22 cellular contexts compared by ENCODE assay signal in the genomic region with DNA sequence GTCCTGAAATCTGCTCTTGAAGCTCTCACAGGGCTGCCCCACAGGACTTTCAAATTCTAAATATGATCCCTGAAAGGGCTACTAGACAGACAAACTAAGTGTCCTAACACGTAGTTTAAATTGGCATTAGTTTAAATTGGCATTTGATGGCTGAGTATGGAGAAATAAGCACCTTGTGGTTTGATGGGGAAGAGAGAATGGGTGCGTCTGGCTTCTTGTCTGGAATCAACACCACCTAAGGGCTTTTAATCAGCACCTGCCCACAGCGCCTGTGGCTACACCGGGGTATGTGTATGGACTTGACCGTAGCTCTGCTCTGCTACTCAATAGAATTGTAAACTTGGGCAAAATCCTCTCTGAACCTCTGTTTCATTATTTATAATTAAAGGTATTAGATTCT. TPM values are rescaled to one million over a fixed set of nuclear protein-coding genes. Genes with fewer than 3 reads are reported as not detected.
DNase-seq lines count a peak whose midpoint lies in the region; ATAC-seq and TF ChIP-seq lines count a peak whose summit lies in the region.
"Had no signal": no experiment of that assay in that cellular context is flagged by ENCODE, and none has a peak within 500 bp of the region (broad histone marks: within the 10 kb centered on the region; RNA-seq: fewer than 3 reads in every experiment).

No MANE protein-coding gene starts in this region.

- no peaks in the 10 kb centered on the region for H3K9me2 ChIP-seq in PC-9 (ENCODE audit: insufficient read depth)

- no peak overlapping the region for H3K4me3 ChIP-seq in BLaER1 treated with 17β-estradiol and CSF1 and Interleukin-3, amounts not matched to agents 10 nM and 100 nM
- no peak overlapping the region for H3K4me3 ChIP-seq in PC-9
- H3K4me3 ChIP-seq in breast epithelium, result no peak overlapping the region
- no peak overlapping the region for H3K4me3 ChIP-seq in HAP-1
- H3K4me3 ChIP-seq: GM12878, SK-N-MC had no signal

- ATAC-seq in GM19467 (IDR thresholded peaks at IDR 0.05; ENCODE audit: unreplicated experiment), result no peak
- ATAC-seq: Right ventricle myocardium inferior had no signal

- peak overlapping the region; percentile 13 for H3K27ac Mint-ChIP-seq in glutamatergic neuron (ENCODE audit: unreplicated experiment)
- H3K27ac Mint-ChIP-seq in activated naive CD8-positive, alpha-beta T cell treated with anti-CD3 and anti-CD28 coated beads for 36 hours, result no peak overlapping the region
- H3K27ac Mint-ChIP-seq: CD8-positive, alpha-beta memory T cell had no signal

- H3K27ac ChIP-seq in BLaER1 treated with 17β-estradiol and CSF1 and Interleukin-3, amounts not matched to agents 10 nM and 100 nM, result peak overlapping the region in 10 of 11 experiments; percentile 12 to 92 (median 80); a peak in 18 of 22 replicates
- H3K27ac ChIP-seq in PC-9 (peak overlapping the region; percentile 41; the same call in 1 of the 2 replicates), breast epithelium (peak overlapping the region; percentile 4 to 65)
- H3K27ac ChIP-seq: SK-N-MC had no signal

- H2AFZ ChIP-seq in PC-9, result no peak overlapping the region

- no peaks in the 10 kb centered on the region for H3K27me3 Mint-ChIP-seq in glutamatergic neuron (ENCODE audit: unreplicated experiment)
- peaks cover 11% of the 10 kb centered on the region for H3K27me3 Mint-ChIP-seq in activated naive CD8-positive, alpha-beta T cell treated with anti-CD3 and anti-CD28 coated beads for 36 hours

- H3F3A ChIP-seq in PC-9 (ENCODE audit: insufficient read depth, low read depth), result peaks cover 25% of the 10 kb centered on the region

- intact Hi-C loops in PC-9 (cut with micrococcal nuclease; ENCODE audit: unreplicated experiment) (loop anchor here (10.0 kb wide), 3 partner anchors 233 to 293 kb away; no protein-coding TSS in a partner anchor), breast epithelium (cut with DNase I; ENCODE audit: low total_unique reads) (no loop called here)

- no peaks in the 10 kb centered on the region for H3K79me2 ChIP-seq in PC-9 (ENCODE audit: low read depth)

- POLR2A ChIA-PET in PC-9 (lab: Charles Lee; ENCODE audit: unreplicated experiment), result no interaction called here

- no peaks in the 10 kb centered on the region for H3K27me3 ChIP-seq in BLaER1 treated with 17β-estradiol and CSF1 and Interleukin-3, amounts not matched to agents 10 nM and 100 nM
- H3K27me3 ChIP-seq in PC-9 (ENCODE audit: insufficient read depth, low read depth) (no peaks in the 10 kb centered on the region), breast epithelium (no peaks in the 10 kb centered on the region), HAP-1 (ENCODE audit: low read depth) (no peaks in the 10 kb centered on the region)

- peaks cover 0 to 4% (median 0%) of the 10 kb centered on the region in 11 experiments; a peak in 4 of 22 replicates for H3K9me3 ChIP-seq in BLaER1 treated with 17β-estradiol and CSF1 and Interleukin-3, amounts not matched to agents 10 nM and 100 nM (replicated peaks in 1 of 11)
- H3K9me3 ChIP-seq in PC-9 (ENCODE audit: insufficient read depth, low read depth) (no peaks in the 10 kb centered on the region), breast epithelium (no peaks in the 10 kb centered on the region), HAP-1 (no peaks in the 10 kb centered on the region)

- in situ Hi-C loops in HAP-1 (cut with MboI; ENCODE audit: low sequenced_read_pairs), result no loop called here

- CTCF ChIA-PET in PC-9 (lab: Charles Lee), result no interaction called here

- TF ChIP-seq CTCF in PC-9 (conservative IDR thresholded peaks at IDR 0.05) (no peak), breast epithelium (IDR thresholded peaks at IDR 0.05) (no peak), glutamatergic neuron (IDR thresholded peaks at IDR 0.05; ENCODE audit: partially characterized antibody, unreplicated experiment) (no peak)

- no peaks in the 10 kb centered on the region for H3K36me3 ChIP-seq in BLaER1 treated with 17β-estradiol and CSF1 and Interleukin-3, amounts not matched to agents 10 nM and 100 nM
- H3K36me3 ChIP-seq in PC-9 (ENCODE audit: low read depth) (no peaks in the 10 kb centered on the region), breast epithelium (no peaks in the 10 kb centered on the region), HAP-1 (replicated peaks) (no peaks in the 10 kb centered on the region)

- DNase-seq in PC-9 (no peak), breast epithelium (ENCODE audit: low spot score in 2 of 2) (no peak), glutamatergic neuron (no peak), HAP-1 (ENCODE audit: low spot score in 2 of 2) (no peak), hepatic stellate cell (ENCODE audit: low spot score) (no peak)
- DNase-seq in activated naive CD8-positive, alpha-beta T cell treated with anti-CD3 and anti-CD28 coated beads for 36 hours, result no peak
- DNase-seq: CD8-positive, alpha-beta memory T cell; DND-41; GDM1; IMR-90; NCI-H187 treated with DMSO at 0.1 percent for 48 hours; NCI-H2171; NCI-H446 treated with DMSO at 0.1 percent for 48 hours; NCI-H774 had no signal

- no TSS peak for BruUV-seq in PC-9 (replicated peaks; lab: Mats Ljungman, UMichigan)

- H3K9ac ChIP-seq in BLaER1 treated with 17β-estradiol and CSF1 and Interleukin-3, amounts not matched to agents 10 nM and 100 nM, result no peak overlapping the region

- H3K4me3 Mint-ChIP-seq in glutamatergic neuron (ENCODE audit: unreplicated experiment), result no peak overlapping the region
- no peak overlapping the region for H3K4me3 Mint-ChIP-seq in activated naive CD8-positive, alpha-beta T cell treated with anti-CD3 and anti-CD28 coated beads for 36 hours
- H3K4me3 Mint-ChIP-seq: CD8-positive, alpha-beta memory T cell had no signal

- no peaks in the 10 kb centered on the region for H4K20me1 ChIP-seq in BLaER1 treated with 17β-estradiol and CSF1 and Interleukin-3, amounts not matched to agents 10 nM and 100 nM
- no peaks in the 10 kb centered on the region for H4K20me1 ChIP-seq in PC-9 (ENCODE audit: insufficient read depth)

- H3K9me3 Mint-ChIP-seq in glutamatergic neuron (ENCODE audit: unreplicated experiment), result peaks cover 3% of the 10 kb centered on the region
- no peaks in the 10 kb centered on the region for H3K9me3 Mint-ChIP-seq in activated naive CD8-positive, alpha-beta T cell treated with anti-CD3 and anti-CD28 coated beads for 36 hours
- H3K9me3 Mint-ChIP-seq: CD8-positive, alpha-beta memory T cell had no signal

- peak overlapping the region; percentile 77 to 99 (median 86); a peak in 21 of 22 replicates for H3K4me2 ChIP-seq in BLaER1 treated with 17β-estradiol and CSF1 and Interleukin-3, amounts not matched to agents 10 nM and 100 nM
- H3K4me2 ChIP-seq in PC-9, result no peak overlapping the region

- H3K36me3 Mint-ChIP-seq in glutamatergic neuron (ENCODE audit: unreplicated experiment), result no peaks in the 10 kb centered on the region
- no peaks in the 10 kb centered on the region for H3K36me3 Mint-ChIP-seq in activated naive CD8-positive, alpha-beta T cell treated with anti-CD3 and anti-CD28 coated beads for 36 hours
- H3K36me3 Mint-ChIP-seq: CD8-positive, alpha-beta memory T cell had no signal

- peaks cover 65 to 100% (median 89%) of the 10 kb centered on the region in 10 experiments for H3K4me1 ChIP-seq in BLaER1 treated with 17β-estradiol and CSF1 and Interleukin-3, amounts not matched to agents 10 nM and 100 nM
- H3K4me1 ChIP-seq in PC-9 (replicated peaks; ENCODE audit: insufficient read depth) (peaks cover 67% of the 10 kb centered on the region), breast epithelium (peaks cover 0 to 4% of the 10 kb centered on the region in 2 donors), HAP-1 (no peaks in the 10 kb centered on the region)

- TF ChIP-seq POLR2A in breast epithelium (IDR thresholded peaks at IDR 0.05), result no peak

- peaks cover 21% of the 10 kb centered on the region for H3K4me1 Mint-ChIP-seq in glutamatergic neuron (ENCODE audit: low read depth, unreplicated experiment)
- peaks cover 17% of the 10 kb centered on the region for H3K4me1 Mint-ChIP-seq in activated naive CD8-positive, alpha-beta T cell treated with anti-CD3 and anti-CD28 coated beads for 36 hours

RNA-seq across cellular contexts. Expression of a gene that starts 5.7 kb away (rescaled TPM):
- total RNA-seq in PC-9 (2021) (90.0 and 142 TPM in 2 replicates), breast epithelium (10 to 100 TPM; 23.9 to 48.0 (median 35.6) TPM), glutamatergic neuron (ENCODE audit: unreplicated experiment) (0.54 TPM)
- total RNA-seq in activated naive CD8-positive, alpha-beta T cell treated with anti-CD3 and anti-CD28 coated beads for 36 hours, result under 1 TPM; 0.88 to 0.89 TPM

RNA-seq across cellular contexts. Expression of a gene that starts 17.3 kb away (rescaled TPM):
- total RNA-seq in PC-9 (2021) (2.4 and 4.9 TPM in 2 replicates), breast epithelium (1,000 to 10,000 TPM in 1 of 3 donors, 100 to 1,000 TPM in 2; 198 to 1,307 (median 636) TPM), glutamatergic neuron (ENCODE audit: unreplicated experiment) (2.5 TPM)
- total RNA-seq in activated naive CD8-positive, alpha-beta T cell treated with anti-CD3 and anti-CD28 coated beads for 36 hours, result 10 to 100 TPM; 11.4 to 13.1 TPM
- total RNA-seq: A172 had no signal

RNA-seq across cellular contexts. Expression of a gene that starts 46.7 kb away (rescaled TPM):
- total RNA-seq in PC-9 (2021), result not detected in 2 replicates
- total RNA-seq in breast epithelium, result 10 to 100 TPM in 1 of 3 donors, 1 to 10 TPM in 1, under 1 TPM in 1; 0.88 to 90.1 (median 7.5) TPM
- total RNA-seq in glutamatergic neuron (ENCODE audit: unreplicated experiment), result not detected
- under 1 TPM in 1 of 2 experiments, not detected in 1; 0.36 TPM for total RNA-seq in activated naive CD8-positive, alpha-beta T cell treated with anti-CD3 and anti-CD28 coated beads for 36 hours
- total RNA-seq: GM12878, H4, LHCN-M2 had no signal

Comparison
In these comparisons a context has a peak if more than half of its experiments do, and no peak if none do; other contexts are left out.
1. RNA of a gene that starts 5.7 kb away (total RNA-seq): 90.0 to 142 TPM in PC-9 and 23.9 to 48.0 TPM in breast epithelium; 0.88 to 0.89 TPM in activated naive CD8-positive, alpha-beta T cell treated with anti-CD3 and anti-CD28 coated beads for 36 hours and 0.54 TPM in glutamatergic neuron (single experiment); every median in the first group is over 10 times any median in the second.
2. RNA of a gene that starts 17.3 kb away (total RNA-seq): 198 to 1,307 TPM in breast epithelium; 11.4 to 13.1 TPM in activated naive CD8-positive, alpha-beta T cell treated with anti-CD3 and anti-CD28 coated beads for 36 hours, 2.5 TPM in glutamatergic neuron (single experiment) and 2.4 to 4.9 TPM in PC-9; every median in the first group is over 10 times any median in the second.
3. Peak in every context shown above with its lines, with median percentiles within 50 percentile points of each other: H3K27ac ChIP-seq.